In genomic region chrX:128816919-128817318, GRCh38 we compare ENCODE assay signal across 11 cellular contexts.
DNase-seq lines count a peak whose midpoint lies in the region; ATAC-seq, FAIRE-seq and TF ChIP-seq lines count a peak whose summit lies in the region.
"Had no signal": no experiment of that assay in that cellular context is flagged by ENCODE, and none has a peak within 500 bp of the region (broad histone marks: within the 10 kb centered on the region; RNA-seq: fewer than 3 reads in every experiment).

No MANE protein-coding gene starts in this region.

- H3K27ac ChIP-seq in DOHH2 (ENCODE audit: low read depth, low read length), result no peak overlapping the region
- no peak overlapping the region for H3K27ac ChIP-seq in OCI-LY3 (ENCODE audit: low read length)
- H3K27ac ChIP-seq in kidney (ENCODE audit: low read depth in 2 of 2, low read length in 2 of 2), result no peak overlapping the region
- H3K27ac ChIP-seq: body of pancreas had no signal

- H3F3A ChIP-seq in DOHH2 (ENCODE audit: control insufficient read depth, insufficient read depth), result no peaks in the 10 kb centered on the region

- H3K9me3 ChIP-seq in DOHH2 (ENCODE audit: control insufficient read depth, insufficient read depth, low read length), result no peaks in the 10 kb centered on the region
- H3K9me3 ChIP-seq in HAP-1, result no peaks in the 10 kb centered on the region
- no peaks in the 10 kb centered on the region for H3K9me3 ChIP-seq in OCI-LY3 (ENCODE audit: insufficient read depth, low read length)
- no peaks in the 10 kb centered on the region for H3K9me3 ChIP-seq in kidney (ENCODE audit: control insufficient read depth in 1 of 2, low read length in 2 of 2)
- H3K9me3 ChIP-seq: body of pancreas had no signal

- FAIRE-seq in kidney (lab: Jason Lieb, UNC), result no peak

- no peaks in the 10 kb centered on the region for H3K4me1 ChIP-seq in DOHH2 (ENCODE audit: control insufficient read depth, low read length)
- no peaks in the 10 kb centered on the region for H3K4me1 ChIP-seq in HAP-1
- no peaks in the 10 kb centered on the region for H3K4me1 ChIP-seq in OCI-LY3 (ENCODE audit: low read length)
- H3K4me1 ChIP-seq in kidney (ENCODE audit: control insufficient read depth in 1 of 2, insufficient read depth in 1 of 2, low read depth in 1 of 2, low read length in 2 of 2), result no peaks in the 10 kb centered on the region
- H3K4me1 ChIP-seq: body of pancreas had no signal

- DNase-seq in HAP-1 (ENCODE audit: low spot score in 2 of 2) (peak; percentile 5 to 30), kidney (no peak), NOMO-1 treated with DMSO at 0.1 percent for 48 hours (lab: John Stamatoyannopoulos, UW; ENCODE audit: unreplicated experiment) (no peak), SW 1271 (lab: John Stamatoyannopoulos, UW) (no peak)
- DNase-seq in activated effector memory CD4-positive, alpha-beta T cell treated with Interleukin-2 at 50 U/mL for 16 hours, result no peak
- DNase-seq: body of pancreas, T-helper 1 cell had no signal

- H3K4me2 ChIP-seq in DOHH2 (ENCODE audit: low read length), result no peak overlapping the region
- no peak overlapping the region for H3K4me2 ChIP-seq in OCI-LY3 (ENCODE audit: low read length)

- H3K9me2 ChIP-seq in DOHH2 (replicated peaks; ENCODE audit: control insufficient read depth, low read length), result no peaks in the 10 kb centered on the region

- H4K20me1 ChIP-seq in DOHH2 (ENCODE audit: control insufficient read depth, insufficient read depth, low read depth, low read length) (no peaks in the 10 kb centered on the region), OCI-LY3 (ENCODE audit: insufficient read depth, low read length) (no peaks in the 10 kb centered on the region)

- H3K27me3 ChIP-seq in DOHH2 (ENCODE audit: control insufficient read depth, low read length) (no peaks in the 10 kb centered on the region), HAP-1 (ENCODE audit: low read depth) (no peaks in the 10 kb centered on the region), OCI-LY3 (ENCODE audit: low read depth, low read length) (no peaks in the 10 kb centered on the region)
- H3K27me3 ChIP-seq: body of pancreas had no signal

- no peaks in the 10 kb centered on the region for H3K36me3 ChIP-seq in DOHH2 (ENCODE audit: control insufficient read depth, low read length)
- H3K36me3 ChIP-seq in HAP-1 (replicated peaks), result no peaks in the 10 kb centered on the region
- no peaks in the 10 kb centered on the region for H3K36me3 ChIP-seq in OCI-LY3 (replicated peaks; ENCODE audit: low read depth, low read length)
- no peaks in the 10 kb centered on the region for H3K36me3 ChIP-seq in kidney (ENCODE audit: control insufficient read depth in 1 of 2, insufficient read depth in 2 of 2, low read length in 2 of 2)

- peak; percentile 50 for TF ChIP-seq CTCF in DOHH2 (IDR thresholded peaks at IDR 0.05; ENCODE audit: low read depth, low read length, poor library complexity, severe bottlenecking)
- peak; percentile 54 for TF ChIP-seq CTCF in OCI-LY3 (IDR thresholded peaks at IDR 0.05; ENCODE audit: low read depth, low read length)
- TF ChIP-seq CTCF in kidney (IDR thresholded peaks at IDR 0.05; ENCODE audit: borderline replicate concordance, extremely low read depth, insufficient read depth), result peak; percentile 23

- H3K79me2 ChIP-seq in DOHH2 (ENCODE audit: control insufficient read depth, low read length) (no peaks in the 10 kb centered on the region), OCI-LY3 (ENCODE audit: low read length) (no peaks in the 10 kb centered on the region)

- ATAC-seq in HG02642 (IDR thresholded peaks at IDR 0.05; ENCODE audit: poor library complexity, unreplicated experiment), result no peak
- ATAC-seq: body of pancreas had no signal

- H3K4me3 ChIP-seq in DOHH2 (ENCODE audit: low read length) (no peak overlapping the region), HAP-1 (no peak overlapping the region), OCI-LY3 (ENCODE audit: low read length) (no peak overlapping the region), kidney (ENCODE audit: low read length in 2 of 2) (no peak overlapping the region)
- H3K4me3 ChIP-seq: body of pancreas, lung had no signal

- intact Hi-C loops in kidney (cut with DNase I), result no loop called here

- no peak overlapping the region for H2AFZ ChIP-seq in OCI-LY3 (ENCODE audit: low read depth, low read length)

- H3K9ac ChIP-seq in OCI-LY3 (ENCODE audit: low read length), result no peak overlapping the region
- H3K9ac ChIP-seq in kidney (ENCODE audit: low read length in 2 of 2), result no peak overlapping the region

- in situ Hi-C loops in HAP-1 (cut with MboI; ENCODE audit: low sequenced_read_pairs), result no loop called here

Comparison
In these comparisons a context has a peak if more than half of its experiments do, and no peak if none do; other contexts are left out.
1. DNase-seq: peak in HAP-1 (2 of 2); none in kidney (single experiment), NOMO-1 treated with DMSO at 0.1 percent for 48 hours (single experiment), SW 1271 (0 of 2) and activated effector memory CD4-positive, alpha-beta T cell treated with Interleukin-2 at 50 U/mL for 16 hours (single experiment).
2. Peak in every context shown above with its lines, with median percentiles within 50 percentile points of each other: CTCF ChIP-seq.